6 cellular contexts compared by ENCODE assay signal in the genomic region with DNA sequence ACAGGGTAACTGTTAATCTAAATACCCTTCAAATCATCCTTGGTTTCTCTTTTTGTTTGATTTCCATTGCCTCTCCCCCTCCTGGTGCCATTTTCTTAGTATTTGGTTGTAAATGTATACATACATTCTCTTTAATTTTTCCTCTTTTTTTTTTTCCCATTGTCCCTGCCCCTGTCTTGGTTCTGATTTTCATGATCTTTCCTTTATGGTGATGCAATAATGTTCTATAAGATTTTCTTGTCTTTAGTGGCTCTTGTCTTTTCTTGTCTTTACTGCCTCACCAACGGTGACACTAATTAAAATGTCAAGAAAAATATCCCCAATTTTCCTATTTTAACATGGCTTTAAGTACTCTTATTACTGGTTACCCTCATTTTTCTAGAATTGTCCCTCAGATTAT.
"Had no signal": no experiment of that assay in that cellular context is flagged by ENCODE, and none has a peak within 500 bp of the region (broad histone marks: within the 10 kb centered on the region; RNA-seq: fewer than 3 reads in every experiment).

No MANE protein-coding gene starts in this region.

- H3K4me2 ChIP-seq: KMS-11 had no signal

- H3K4me3 Mint-ChIP-seq: IgD-negative memory B cell had no signal

- H3K27ac Mint-ChIP-seq: IgD-negative memory B cell had no signal

- FAIRE-seq: HTR-8/SVneo had no signal

- H3K4me1 Mint-ChIP-seq: IgD-negative memory B cell had no signal

- H3K9me3 Mint-ChIP-seq: IgD-negative memory B cell had no signal

- H3K9ac ChIP-seq: KMS-11 had no signal

- DNase-seq: KBM-7, KG1 had no signal

- H3K36me3 Mint-ChIP-seq: IgD-negative memory B cell had no signal

- H3K27me3 Mint-ChIP-seq: IgD-negative memory B cell had no signal

- H3K27ac ChIP-seq: HL-60, KMS-11 had no signal
